ENCODE assay signal across 17 cellular contexts in the genomic region with DNA sequence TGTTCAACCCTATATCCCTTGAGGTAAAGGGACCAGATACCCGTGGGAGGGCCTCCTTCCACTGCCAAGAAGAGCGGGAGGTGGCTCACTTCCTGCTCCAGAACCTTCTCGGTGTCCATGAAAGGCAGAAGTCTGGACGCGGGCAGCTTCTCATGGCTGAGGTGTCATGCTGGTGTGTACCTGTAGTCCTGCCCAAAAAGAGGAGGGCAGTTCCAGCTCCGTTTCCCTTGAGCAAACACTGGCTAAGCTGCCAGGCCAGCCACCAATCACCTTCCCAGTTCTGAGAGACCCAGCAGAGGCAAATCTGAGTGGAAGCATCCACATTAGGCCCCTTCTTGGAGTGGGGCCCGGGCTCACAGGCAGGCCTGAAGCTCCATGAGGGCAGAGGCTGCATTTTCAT. TPM values are rescaled to one million over a fixed set of nuclear protein-coding genes. Genes with fewer than 3 reads are reported as not detected.
A peak's percentile ranks its signal among the peaks of the same experiment; 100 is the strongest.
DNase-seq lines count a peak whose midpoint lies in the region; ATAC-seq, FAIRE-seq and TF ChIP-seq lines count a peak whose summit lies in the region.
"Had no signal": no experiment of that assay in that cellular context is flagged by ENCODE, and none has a peak within 500 bp of the region (broad histone marks: within the 10 kb centered on the region; RNA-seq: fewer than 3 reads in every experiment).

No MANE protein-coding gene starts in this region.

- H3K79me2 ChIP-seq in GM23338 (replicated peaks; ENCODE audit: insufficient read depth), result peaks cover 100% of the 10 kb centered on the region

- DNase-seq in GM23338 (ENCODE audit: low spot score) (no peak), endothelial cell (ENCODE audit: low spot score) (no peak), foreskin fibroblast (no peak), GM12892 (ENCODE audit: insufficient read length) (no peak), NCI-H510A treated with DMSO at 0.1 percent for 48 hours (lab: John Stamatoyannopoulos, UW) (no peak)
- DNase-seq: GDM1, NCI-H1436, NCI-H2029, NCI-H2171 treated with DMSO at 0.1 percent for 48 hours, NCI-H510A, PC-9 had no signal

- H4K20me1 ChIP-seq in GM23338 (replicated peaks; ENCODE audit: insufficient read depth), result peaks cover 76% of the 10 kb centered on the region

- no peak overlapping the region for H3K4me3 Mint-ChIP-seq in GM23338
- peak overlapping the region; percentile 51 for H3K4me3 Mint-ChIP-seq in endothelial cell (ENCODE audit: unreplicated experiment)
- H3K4me3 Mint-ChIP-seq: B cell had no signal

- H3K4me1 ChIP-seq in GM23338 (ENCODE audit: insufficient read depth) (peaks cover 30% of the 10 kb centered on the region), subcutaneous abdominal adipose tissue (ENCODE audit: control insufficient read depth in 5 of 5, insufficient read depth in 5 of 5, low read length in 5 of 5) (peaks cover 25 to 75% (median 68%) of the 10 kb centered on the region in 5 donors)

- no peaks in the 10 kb centered on the region for H3K9me3 ChIP-seq in subcutaneous abdominal adipose tissue (ENCODE audit: control insufficient read depth in 5 of 5, low read length in 5 of 5)

- no peak for TF ChIP-seq POLR2A in GM12892 (IDR thresholded peaks at IDR 0.05; ENCODE audit: low read depth, low read length)

- ATAC-seq in GM23338, result no peak
- ATAC-seq: GM12878, HCT116 had no signal

- no peaks in the 10 kb centered on the region for H3K27me3 ChIP-seq in GM23338 (ENCODE audit: insufficient read depth)
- no peaks in the 10 kb centered on the region for H3K27me3 ChIP-seq in subcutaneous abdominal adipose tissue (ENCODE audit: control insufficient read depth in 5 of 5, insufficient read depth in 4 of 5, low read length in 5 of 5)

- TF ChIP-seq CTCF in C4-2B (conservative IDR thresholded peaks at IDR 0.05) (no peak), GM23338 (conservative IDR thresholded peaks at IDR 0.05; ENCODE audit: low read depth in 2 of 2) (no peak), endothelial cell (IDR thresholded peaks at IDR 0.05; ENCODE audit: unreplicated experiment) (no peak), foreskin fibroblast (IDR thresholded peaks at IDR 0.05; ENCODE audit: low read depth, low read length) (no peak)

- H3F3A ChIP-seq in GM23338 (replicated peaks; ENCODE audit: low read depth), result peaks cover 4% of the 10 kb centered on the region; the same call in 1 of the 2 replicates

- H3K9me2 ChIP-seq in GM23338 (ENCODE audit: insufficient read depth), result no peaks in the 10 kb centered on the region

- H3K4me2 ChIP-seq in GM23338, result no peak overlapping the region
- H3K4me2 ChIP-seq: PC-9 had no signal

- H3K27ac Mint-ChIP-seq in GM23338 (peak overlapping the region; percentile 58; the same call in 1 of the 2 replicates), endothelial cell (ENCODE audit: unreplicated experiment) (no peak overlapping the region)
- H3K27ac Mint-ChIP-seq: B cell had no signal

- peaks cover 34% of the 10 kb centered on the region for H3K4me1 Mint-ChIP-seq in GM23338
- peaks cover 44% of the 10 kb centered on the region for H3K4me1 Mint-ChIP-seq in endothelial cell (ENCODE audit: unreplicated experiment)

- H3K9ac ChIP-seq in subcutaneous abdominal adipose tissue (ENCODE audit: low read length in 5 of 5), result peak overlapping the region in 3 of 5 donors; percentile 13 to 57 (median 37)

- H2AFZ ChIP-seq in GM23338, result no peak overlapping the region
- H2AFZ ChIP-seq: PC-9 had no signal

- peaks cover 5% of the 10 kb centered on the region for H3K27me3 Mint-ChIP-seq in GM23338 (ENCODE audit: insufficient read depth, low read depth, poor library complexity)
- peaks cover 6% of the 10 kb centered on the region for H3K27me3 Mint-ChIP-seq in endothelial cell (ENCODE audit: unreplicated experiment)
- H3K27me3 Mint-ChIP-seq: B cell had no signal

- H3K27ac ChIP-seq in C4-2B (peak overlapping the region; percentile 4; the same call in 1 of the 2 replicates), GM23338 (ENCODE audit: low read depth) (no peak overlapping the region), subcutaneous abdominal adipose tissue (ENCODE audit: low read depth, low read length) (peak overlapping the region; percentile 60)
- H3K27ac ChIP-seq: PC-9 had no signal

- H3K4me3 ChIP-seq in GM23338, result no peak overlapping the region
- H3K4me3 ChIP-seq in subcutaneous abdominal adipose tissue (ENCODE audit: low read depth in 1 of 5, low read length in 5 of 5), result no peak overlapping the region
- no peak overlapping the region for H3K4me3 ChIP-seq in foreskin fibroblast (ENCODE audit: low read depth in 1 of 2, low read length in 2 of 2)
- H3K4me3 ChIP-seq: GM12878, PC-9 had no signal

- H3K36me3 ChIP-seq in GM23338 (ENCODE audit: insufficient read depth), result peaks cover 6% of the 10 kb centered on the region; the same call in 1 of the 2 replicates
- H3K36me3 ChIP-seq in subcutaneous abdominal adipose tissue (ENCODE audit: control insufficient read depth in 5 of 5, insufficient read depth in 5 of 5, low read length in 5 of 5), result peaks cover 0 to 27% (median 13%) of the 10 kb centered on the region in 5 donors

- H3K36me3 Mint-ChIP-seq in GM23338 (ENCODE audit: low read depth), result peaks cover 25% of the 10 kb centered on the region
- H3K36me3 Mint-ChIP-seq in endothelial cell (ENCODE audit: low read depth, unreplicated experiment), result peaks cover 26% of the 10 kb centered on the region

- H3K9me3 Mint-ChIP-seq in GM23338 (no peaks in the 10 kb centered on the region), endothelial cell (ENCODE audit: unreplicated experiment) (no peaks in the 10 kb centered on the region)

- FAIRE-seq in GM12892 (lab: Jason Lieb, UNC), result no peak
- FAIRE-seq: GM12878, GM18507 had no signal

TF ChIP-seq in GM23338, 12 proteins besides CTCF, POLR2A, EP300 and RAD21:
- no peak for TF ChIP-seq POLR2AphosphoS5 (IDR thresholded peaks at IDR 0.05; ENCODE audit: low read depth)
- TF ChIP-seq ZNF114 (CRISPR knock-in tag; IDR thresholded peaks at IDR 0.05), result no peak
- TF ChIP-seq EZH2phosphoT487 (IDR thresholded peaks at IDR 0.05; ENCODE audit: unreplicated experiment), result no peak
- TF ChIP-seq, protein P1, sequence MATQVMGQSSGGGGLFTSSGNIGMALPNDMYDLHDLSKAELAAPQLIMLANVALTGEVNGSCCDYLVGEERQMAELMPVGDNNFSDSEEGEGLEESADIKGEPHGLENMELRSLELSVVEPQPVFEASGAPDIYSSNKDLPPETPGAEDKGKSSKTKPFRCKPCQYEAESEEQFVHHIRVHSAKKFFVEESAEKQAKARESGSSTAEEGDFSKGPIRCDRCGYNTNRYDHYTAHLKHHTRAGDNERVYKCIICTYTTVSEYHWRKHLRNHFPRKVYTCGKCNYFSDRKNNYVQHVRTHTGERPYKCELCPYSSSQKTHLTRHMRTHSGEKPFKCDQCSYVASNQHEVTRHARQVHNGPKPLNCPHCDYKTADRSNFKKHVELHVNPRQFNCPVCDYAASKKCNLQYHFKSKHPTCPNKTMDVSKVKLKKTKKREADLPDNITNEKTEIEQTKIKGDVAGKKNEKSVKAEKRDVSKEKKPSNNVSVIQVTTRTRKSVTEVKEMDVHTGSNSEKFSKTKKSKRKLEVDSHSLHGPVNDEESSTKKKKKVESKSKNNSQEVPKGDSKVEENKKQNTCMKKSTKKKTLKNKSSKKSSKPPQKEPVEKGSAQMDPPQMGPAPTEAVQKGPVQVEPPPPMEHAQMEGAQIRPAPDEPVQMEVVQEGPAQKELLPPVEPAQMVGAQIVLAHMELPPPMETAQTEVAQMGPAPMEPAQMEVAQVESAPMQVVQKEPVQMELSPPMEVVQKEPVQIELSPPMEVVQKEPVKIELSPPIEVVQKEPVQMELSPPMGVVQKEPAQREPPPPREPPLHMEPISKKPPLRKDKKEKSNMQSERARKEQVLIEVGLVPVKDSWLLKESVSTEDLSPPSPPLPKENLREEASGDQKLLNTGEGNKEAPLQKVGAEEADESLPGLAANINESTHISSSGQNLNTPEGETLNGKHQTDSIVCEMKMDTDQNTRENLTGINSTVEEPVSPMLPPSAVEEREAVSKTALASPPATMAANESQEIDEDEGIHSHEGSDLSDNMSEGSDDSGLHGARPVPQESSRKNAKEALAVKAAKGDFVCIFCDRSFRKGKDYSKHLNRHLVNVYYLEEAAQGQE (IDR thresholded peaks at IDR 0.05; ENCODE audit: unreplicated experiment), result no peak
- TF ChIP-seq NANOG (IDR thresholded peaks at IDR 0.05; ENCODE audit: borderline replicate concordance), result no peak
- TF ChIP-seq CREB1 (CRISPR knock-in tag; IDR thresholded peaks at IDR 0.05; ENCODE audit: low read depth), result no peak
- no peak for TF ChIP-seq JUNB (IDR thresholded peaks at IDR 0.05; ENCODE audit: unreplicated experiment)
- TF ChIP-seq, protein P2, sequence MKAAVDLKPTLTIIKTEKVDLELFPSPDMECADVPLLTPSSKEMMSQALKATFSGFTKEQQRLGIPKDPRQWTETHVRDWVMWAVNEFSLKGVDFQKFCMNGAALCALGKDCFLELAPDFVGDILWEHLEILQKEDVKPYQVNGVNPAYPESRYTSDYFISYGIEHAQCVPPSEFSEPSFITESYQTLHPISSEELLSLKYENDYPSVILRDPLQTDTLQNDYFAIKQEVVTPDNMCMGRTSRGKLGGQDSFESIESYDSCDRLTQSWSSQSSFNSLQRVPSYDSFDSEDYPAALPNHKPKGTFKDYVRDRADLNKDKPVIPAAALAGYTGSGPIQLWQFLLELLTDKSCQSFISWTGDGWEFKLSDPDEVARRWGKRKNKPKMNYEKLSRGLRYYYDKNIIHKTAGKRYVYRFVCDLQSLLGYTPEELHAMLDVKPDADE (IDR thresholded peaks at IDR 0.05), result no peak
- no peak for TF ChIP-seq ZNF331 (CRISPR knock-in tag; IDR thresholded peaks at IDR 0.05; ENCODE audit: low read depth)
- no peak for TF ChIP-seq EZH2 (IDR thresholded peaks at IDR 0.05; ENCODE audit: low read depth, unreplicated experiment)

RNA-seq across cellular contexts. Expression of gene TMEM11, which starts 5.6 kb away (rescaled TPM):
- total RNA-seq in GM23338 (2014; rRNA removed; shearing (Covaris generic)), result 38.5 and 40.0 TPM in 2 replicates
- polyA plus RNA-seq in GM23338 (2016; fragmentation: Nextera tagmentation; extraction: Ambion mirVana), result 84.8 and 90.2 TPM in 2 replicates
- total RNA-seq in endothelial cell (ENCODE audit: unreplicated experiment), result 36.9 TPM
- 14.9 TPM for polyA plus RNA-seq in GM12892 (2012; ENCODE audit: missing spikeins)

RNA-seq across cellular contexts. Expression of gene NATD1, which starts 44.9 kb away (rescaled TPM):
- 8.1 and 8.7 TPM in 2 replicates for total RNA-seq in GM23338 (2014; rRNA removed; shearing (Covaris generic))
- polyA plus RNA-seq in GM23338 (2016; fragmentation: Nextera tagmentation; extraction: Ambion mirVana), result 2.1 TPM in 2 replicates
- total RNA-seq in endothelial cell (ENCODE audit: unreplicated experiment), result 30.3 TPM
- polyA plus RNA-seq in GM12892 (2012; ENCODE audit: missing spikeins), result 0.32 TPM
